10 cellular contexts compared by ENCODE assay signal in genomic region chr13:41546372-41547252, GRCh38.
DNase-seq lines count a peak whose midpoint lies in the region; ATAC-seq and TF ChIP-seq lines count a peak whose summit lies in the region.
"Had no signal": no experiment of that assay in that cellular context is flagged by ENCODE, and none has a peak within 500 bp of the region (broad histone marks: within the 10 kb centered on the region; RNA-seq: fewer than 3 reads in every experiment).

No MANE protein-coding gene starts in this region.

- no peaks in the 10 kb centered on the region for H3K36me3 Mint-ChIP-seq in activated naive CD8-positive, alpha-beta T cell treated with anti-CD3 and anti-CD28 coated beads, Interleukin-2, amount 50 U/mL, for 24 hours (ENCODE audit: low read depth)
- no peaks in the 10 kb centered on the region for H3K36me3 Mint-ChIP-seq in activated naive CD8-positive, alpha-beta T cell treated with anti-CD3 and anti-CD28 coated beads for 36 hours

- peaks cover 1% of the 10 kb centered on the region for H3K27me3 Mint-ChIP-seq in activated naive CD8-positive, alpha-beta T cell treated with anti-CD3 and anti-CD28 coated beads, Interleukin-2, amount 50 U/mL, for 24 hours
- no peaks in the 10 kb centered on the region for H3K27me3 Mint-ChIP-seq in activated naive CD8-positive, alpha-beta T cell treated with anti-CD3 and anti-CD28 coated beads for 36 hours

- H3K4me3 ChIP-seq in tibial nerve, result no peak overlapping the region
- H3K4me3 ChIP-seq: SK-N-MC had no signal

- TF ChIP-seq CTCF in tibial nerve (IDR thresholded peaks at IDR 0.05), result no peak

- H3K9me3 Mint-ChIP-seq in activated naive CD8-positive, alpha-beta T cell treated with anti-CD3 and anti-CD28 coated beads, Interleukin-2, amount 50 U/mL, for 24 hours, result no peaks in the 10 kb centered on the region
- no peaks in the 10 kb centered on the region for H3K9me3 Mint-ChIP-seq in activated naive CD8-positive, alpha-beta T cell treated with anti-CD3 and anti-CD28 coated beads for 36 hours

- H3K4me1 Mint-ChIP-seq in activated naive CD8-positive, alpha-beta T cell treated with anti-CD3 and anti-CD28 coated beads, Interleukin-2, amount 50 U/mL, for 24 hours, result peaks cover 27% of the 10 kb centered on the region
- peaks cover 16% of the 10 kb centered on the region for H3K4me1 Mint-ChIP-seq in activated naive CD8-positive, alpha-beta T cell treated with anti-CD3 and anti-CD28 coated beads for 36 hours

- TF ChIP-seq EP300 in tibial nerve (IDR thresholded peaks at IDR 0.05), result no peak

- H3K27ac ChIP-seq in angular gyrus (ENCODE audit: low read depth, low read length) (peak overlapping the region; percentile 100), tibial nerve (peak overlapping the region; percentile 76 to 98 (median 85))
- H3K27ac ChIP-seq: C4-2B, SK-N-MC had no signal

- H3K27ac Mint-ChIP-seq in activated naive CD8-positive, alpha-beta T cell treated with anti-CD3 and anti-CD28 coated beads, Interleukin-2, amount 50 U/mL, for 24 hours, result no peak overlapping the region
- no peak overlapping the region for H3K27ac Mint-ChIP-seq in activated naive CD8-positive, alpha-beta T cell treated with anti-CD3 and anti-CD28 coated beads for 36 hours

- WGBS in tibial nerve, 2 donors, result 46 to 52% methylated on average over 14 of the region's 14 CpGs

- H3K9me3 ChIP-seq in tibial nerve, result no peaks in the 10 kb centered on the region

- peak; percentile 45 for DNase-seq in activated naive CD8-positive, alpha-beta T cell treated with anti-CD3 and anti-CD28 coated beads, Interleukin-2, amount 50 U/mL, for 24 hours
- no peak for DNase-seq in activated naive CD8-positive, alpha-beta T cell treated with anti-CD3 and anti-CD28 coated beads for 36 hours
- DNase-seq in kidney glomerular epithelial cell (lab: John Stamatoyannopoulos, UW) (peak; percentile 17), tibial nerve (ENCODE audit: low spot score in 2 of 2) (no peak), NCI-H1436 (lab: John Stamatoyannopoulos, UW) (no peak), GOT3 (lab: John Stamatoyannopoulos, UW) (no peak), iPS-NIHi11 (ENCODE audit: low spot score) (no peak)

- H3K36me3 ChIP-seq in tibial nerve, result no peaks in the 10 kb centered on the region

- ATAC-seq in activated naive CD8-positive, alpha-beta T cell treated with anti-CD3 and anti-CD28 coated beads, Interleukin-2, amount 50 U/mL, for 24 hours, result peak; percentile 90

- H3K4me3 Mint-ChIP-seq in activated naive CD8-positive, alpha-beta T cell treated with anti-CD3 and anti-CD28 coated beads, Interleukin-2, amount 50 U/mL, for 24 hours, result no peak overlapping the region
- no peak overlapping the region for H3K4me3 Mint-ChIP-seq in activated naive CD8-positive, alpha-beta T cell treated with anti-CD3 and anti-CD28 coated beads for 36 hours

- peaks cover 3 to 51% (median 17%) of the 10 kb centered on the region in 4 donors for H3K4me1 ChIP-seq in tibial nerve

- H3K27me3 ChIP-seq in tibial nerve, result no peaks in the 10 kb centered on the region

- TF ChIP-seq POLR2A in tibial nerve (IDR thresholded peaks at IDR 0.05), result no peak

Comparison
In these comparisons a context has a peak if more than half of its experiments do, and no peak if none do; other contexts are left out.
1. DNase-seq: peak in activated naive CD8-positive, alpha-beta T cell treated with anti-CD3 and anti-CD28 coated beads, Interleukin-2, amount 50 U/mL, for 24 hours (single experiment) and kidney glomerular epithelial cell (single experiment); none in activated naive CD8-positive, alpha-beta T cell treated with anti-CD3 and anti-CD28 coated beads for 36 hours (single experiment), tibial nerve (0 of 2), NCI-H1436 (single experiment), GOT3 (single experiment) and iPS-NIHi11 (single experiment).